In the genomic region with DNA sequence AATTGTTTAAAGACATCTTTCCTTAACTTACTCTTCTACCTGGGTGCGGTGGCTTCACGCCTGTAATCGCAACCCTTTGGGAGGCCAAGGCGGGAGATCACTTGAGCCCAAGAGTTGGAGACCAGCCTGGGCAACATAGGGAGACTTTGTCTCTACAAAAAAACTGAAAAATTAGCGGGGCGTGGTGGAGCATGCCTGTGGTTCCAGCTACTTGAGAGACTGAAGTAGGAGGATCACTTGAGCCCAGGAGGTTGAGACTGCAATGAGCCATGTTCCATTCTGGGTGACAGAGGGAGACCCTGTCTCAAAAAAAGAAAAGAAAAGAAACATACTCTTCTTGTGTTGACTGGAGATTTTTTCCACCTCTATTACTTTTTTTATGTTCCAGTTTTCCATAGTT, we compare ENCODE assay signal across 11 cellular contexts.
"Had no signal": no experiment of that assay in that cellular context is flagged by ENCODE, and none has a peak within 500 bp of the region (broad histone marks: within the 10 kb centered on the region; RNA-seq: fewer than 3 reads in every experiment).

No MANE protein-coding gene starts in this region.

- ATAC-seq: activated naive CD4-positive, alpha-beta T cell treated with anti-CD3 and anti-CD28 coated beads, Interleukin-2, amount 50 U/mL, for 72 hours; left colon had no signal

- H3K27me3 Mint-ChIP-seq: activated T-cell treated with anti-CD3 and anti-CD28 coated beads, Interleukin-2, amount 50 U/mL, for 24 hours had no signal

- DNase-seq: activated CD4-positive, CD25-positive, alpha-beta regulatory T cell; activated effector memory CD4-positive, alpha-beta T cell treated with anti-CD3 and anti-CD28 coated beads, Interleukin-2, amount 50 U/mL, for 16 hours; activated T-cell treated with anti-CD3 and anti-CD28 coated beads, Interleukin-2, amount 50 U/mL, for 24 hours; amniotic stem cell; left colon; ovary; stimulated activated CD4-positive, alpha-beta T cell treated with anti-CD3 and anti-CD28 coated beads, Interleukin-4, amount 100 ng/mL, for 4 hours; thyroid gland had no signal

- H3K9me3 Mint-ChIP-seq: activated naive CD4-positive, alpha-beta T cell treated with anti-CD3 and anti-CD28 coated beads, Interleukin-2, amount 50 U/mL, for 72 hours; activated T-cell treated with anti-CD3 and anti-CD28 coated beads, Interleukin-2, amount 50 U/mL, for 24 hours; neural crest cell; T-helper 1 cell treated with Interleukin-12 subunit alpha and Interleukin-12 subunit beta and Interleukin-4 antibody, amounts not matched to agents 30 μg/mL and 1 μg/mL, for 36 hours had no signal

- H3K4me3 Mint-ChIP-seq: activated T-cell treated with anti-CD3 and anti-CD28 coated beads, Interleukin-2, amount 50 U/mL, for 24 hours; neural crest cell; T-helper 1 cell treated with Interleukin-12 subunit alpha and Interleukin-12 subunit beta and Interleukin-4 antibody, amounts not matched to agents 30 μg/mL and 1 μg/mL, for 36 hours had no signal

- H3K36me3 Mint-ChIP-seq: activated naive CD4-positive, alpha-beta T cell treated with anti-CD3 and anti-CD28 coated beads, Interleukin-2, amount 50 U/mL, for 72 hours had no signal

- H3K27ac Mint-ChIP-seq: activated naive CD4-positive, alpha-beta T cell treated with anti-CD3 and anti-CD28 coated beads, Interleukin-2, amount 50 U/mL, for 72 hours; activated T-cell treated with anti-CD3 and anti-CD28 coated beads, Interleukin-2, amount 50 U/mL, for 24 hours; T-helper 1 cell treated with Interleukin-12 subunit alpha and Interleukin-12 subunit beta and Interleukin-4 antibody, amounts not matched to agents 30 μg/mL and 1 μg/mL, for 36 hours had no signal
